Comparison of ENCODE assay signal across 23 cellular contexts in the genomic region with DNA sequence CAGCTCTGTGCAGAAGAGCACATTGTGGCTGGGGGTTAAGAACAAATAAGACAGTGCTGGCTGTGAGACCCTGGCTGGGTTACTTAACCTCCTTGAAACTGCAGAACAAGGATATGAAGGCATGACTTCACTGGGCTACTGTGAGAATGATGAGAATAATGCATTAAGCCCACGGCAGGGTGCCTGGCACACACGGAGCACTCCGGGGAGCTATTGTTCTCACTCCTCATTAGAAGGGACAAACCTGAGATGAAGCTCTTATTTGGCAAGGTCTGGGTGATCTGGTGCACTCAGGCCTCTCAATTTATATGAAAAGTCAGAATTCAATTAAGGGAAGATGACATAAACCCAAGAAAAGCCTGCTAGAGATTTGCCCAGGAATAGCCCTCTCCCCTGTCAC.
DNase-seq lines count a peak whose midpoint lies in the region; ATAC-seq and TF ChIP-seq lines count a peak whose summit lies in the region.
"Had no signal": no experiment of that assay in that cellular context is flagged by ENCODE, and none has a peak within 500 bp of the region (broad histone marks: within the 10 kb centered on the region; RNA-seq: fewer than 3 reads in every experiment).

No MANE protein-coding gene starts in this region.

- peaks cover 21% of the 10 kb centered on the region for H3K36me3 Mint-ChIP-seq in endodermal cell (ENCODE audit: low read depth)
- no peaks in the 10 kb centered on the region for H3K36me3 Mint-ChIP-seq in CD8-positive, alpha-beta T cell
- H3K36me3 Mint-ChIP-seq: CD4-positive, CD25-positive, alpha-beta regulatory T cell; IgD-negative memory B cell had no signal

- H3K4me3 ChIP-seq in endodermal cell (ENCODE audit: low read length): no peak overlapping the region
- H3K4me3 ChIP-seq in CD8-positive, alpha-beta T cell (ENCODE audit: low read depth, low read length): no peak overlapping the region
- H3K4me3 ChIP-seq: GM23248, Peyer's patch had no signal

- ATAC-seq in GM18873 (IDR thresholded peaks at IDR 0.05; ENCODE audit: low FRiP score, unreplicated experiment): no peak
- no peak for ATAC-seq in CD8-positive, alpha-beta T cell
- ATAC-seq: HCT116, SK-N-SH treated with all-trans-retinoic acid at 6 μM for 48 hours had no signal

- H3K27me3 ChIP-seq in endodermal cell (ENCODE audit: control insufficient read depth, insufficient read depth, low read length, poor library complexity, severe bottlenecking): no peaks in the 10 kb centered on the region
- H3K27me3 ChIP-seq in CD8-positive, alpha-beta T cell (ENCODE audit: insufficient read depth, low read length): no peaks in the 10 kb centered on the region
- H3K27me3 ChIP-seq: Peyer's patch had no signal

- DNase-seq in NCI-H748 (lab: John Stamatoyannopoulos, UW; ENCODE audit: unreplicated experiment) (peak; percentile 20), NCI-H748 treated with DMSO at 0.1 percent for 48 hours (lab: John Stamatoyannopoulos, UW) (no peak), endodermal cell (peak; percentile 65), DMS 273 (lab: John Stamatoyannopoulos, UW; ENCODE audit: unreplicated experiment) (no peak), KBM-7 (no peak)
- DNase-seq in CD8-positive, alpha-beta T cell: no peak
- DNase-seq: Caco-2; CD4-positive, CD25-positive, alpha-beta regulatory T cell; GDM1; GM23248; MM.1S; NCI-H1105; NCI-H146; NCI-H2029; NCI-H2171; NCI-H774; Peyer's patch had no signal

- peak; percentile 85 for TF ChIP-seq EP300 in Ishikawa (IDR thresholded peaks at IDR 0.05; ENCODE audit: borderline replicate concordance)

- in situ Hi-C loops in KBM-7 (cut with MboI; ENCODE audit: low pct_unique_long_range_greater_than_20kb, low sequenced_read_pairs): no loop called here

- 53% methylated on average over 3 of the region's 3 CpGs; no CpG with 5 or more reads in 1 of the 2 experiments for WGBS in endodermal cell (ENCODE audit: insufficient coverage in 1 of 2, insufficient read length in 1 of 2), 2 experiments

- TF ChIP-seq CTCF in endodermal cell (conservative IDR thresholded peaks at IDR 0.05): no peak
- TF ChIP-seq CTCF in CD8-positive, alpha-beta T cell (IDR thresholded peaks at IDR 0.05): no peak

- no peak overlapping the region for H3K4me3 Mint-ChIP-seq in endodermal cell
- no peak overlapping the region for H3K4me3 Mint-ChIP-seq in CD8-positive, alpha-beta T cell
- H3K4me3 Mint-ChIP-seq: B cell; CD4-positive, CD25-positive, alpha-beta regulatory T cell; IgD-negative memory B cell had no signal

- POLR2A ChIA-PET in CD8-positive, alpha-beta T cell (lab: Charles Lee): no interaction called here

- peak overlapping the region; percentile 16 for H3K27ac ChIP-seq in endodermal cell (ENCODE audit: low read depth, low read length)
- H3K27ac ChIP-seq in CD8-positive, alpha-beta T cell (ENCODE audit: low read depth, low read length): no peak overlapping the region
- H3K27ac ChIP-seq: GM23248, Peyer's patch had no signal

- TF ChIP-seq RAD21 in Ishikawa (IDR thresholded peaks at IDR 0.05; ENCODE audit: low read depth): peak; percentile 12; the same call in 1 of the 2 replicates

- H3K27me3 Mint-ChIP-seq in endodermal cell (ENCODE audit: insufficient read depth): no peaks in the 10 kb centered on the region
- H3K27me3 Mint-ChIP-seq in CD8-positive, alpha-beta T cell (ENCODE audit: low read depth): peaks cover 3% of the 10 kb centered on the region
- H3K27me3 Mint-ChIP-seq: IgD-negative memory B cell had no signal

- no peak overlapping the region for H3K27ac Mint-ChIP-seq in endodermal cell
- H3K27ac Mint-ChIP-seq in CD8-positive, alpha-beta T cell: no peak overlapping the region
- H3K27ac Mint-ChIP-seq: B cell; CD4-positive, CD25-positive, alpha-beta regulatory T cell; IgD-negative memory B cell had no signal

- peaks cover 20% of the 10 kb centered on the region for H3K9me3 Mint-ChIP-seq in endodermal cell
- H3K9me3 Mint-ChIP-seq in CD8-positive, alpha-beta T cell: no peaks in the 10 kb centered on the region

- intact Hi-C loops in CD8-positive, alpha-beta T cell (cut with DNase I, micrococcal nuclease): no loop called here

- CTCF ChIA-PET in CD8-positive, alpha-beta T cell (lab: Charles Lee): no interaction called here

- H3K4me1 Mint-ChIP-seq in endodermal cell: peaks cover 33% of the 10 kb centered on the region
- peaks cover 10% of the 10 kb centered on the region for H3K4me1 Mint-ChIP-seq in CD8-positive, alpha-beta T cell (ENCODE audit: low read depth)

- H3K9ac ChIP-seq in endodermal cell (ENCODE audit: extremely low read depth, low read length, poor library complexity, severe bottlenecking): no peak overlapping the region
- H3K9ac ChIP-seq: GM23248 had no signal

- H3K9me3 ChIP-seq in endodermal cell (ENCODE audit: control insufficient read depth, low read length): peaks cover 9% of the 10 kb centered on the region
- no peaks in the 10 kb centered on the region for H3K9me3 ChIP-seq in CD8-positive, alpha-beta T cell (ENCODE audit: low read length)
- H3K9me3 ChIP-seq: Peyer's patch had no signal

- peaks cover 11% of the 10 kb centered on the region for H3K4me1 ChIP-seq in endodermal cell (ENCODE audit: control insufficient read depth, insufficient read depth, low read length)
- H3K4me1 ChIP-seq in CD8-positive, alpha-beta T cell (ENCODE audit: insufficient read depth, low read length): peaks cover 11% of the 10 kb centered on the region
- H3K4me1 ChIP-seq: Caco-2, Peyer's patch had no signal

- H3K36me3 ChIP-seq in endodermal cell (ENCODE audit: control insufficient read depth, insufficient read depth, low read length): no peaks in the 10 kb centered on the region
- no peaks in the 10 kb centered on the region for H3K36me3 ChIP-seq in CD8-positive, alpha-beta T cell (ENCODE audit: insufficient read depth, low read length)
- H3K36me3 ChIP-seq: Peyer's patch had no signal

TF ChIP-seq in Ishikawa, 13 proteins besides CTCF, POLR2A, EP300 and RAD21:
- TF ChIP-seq, protein P1, sequence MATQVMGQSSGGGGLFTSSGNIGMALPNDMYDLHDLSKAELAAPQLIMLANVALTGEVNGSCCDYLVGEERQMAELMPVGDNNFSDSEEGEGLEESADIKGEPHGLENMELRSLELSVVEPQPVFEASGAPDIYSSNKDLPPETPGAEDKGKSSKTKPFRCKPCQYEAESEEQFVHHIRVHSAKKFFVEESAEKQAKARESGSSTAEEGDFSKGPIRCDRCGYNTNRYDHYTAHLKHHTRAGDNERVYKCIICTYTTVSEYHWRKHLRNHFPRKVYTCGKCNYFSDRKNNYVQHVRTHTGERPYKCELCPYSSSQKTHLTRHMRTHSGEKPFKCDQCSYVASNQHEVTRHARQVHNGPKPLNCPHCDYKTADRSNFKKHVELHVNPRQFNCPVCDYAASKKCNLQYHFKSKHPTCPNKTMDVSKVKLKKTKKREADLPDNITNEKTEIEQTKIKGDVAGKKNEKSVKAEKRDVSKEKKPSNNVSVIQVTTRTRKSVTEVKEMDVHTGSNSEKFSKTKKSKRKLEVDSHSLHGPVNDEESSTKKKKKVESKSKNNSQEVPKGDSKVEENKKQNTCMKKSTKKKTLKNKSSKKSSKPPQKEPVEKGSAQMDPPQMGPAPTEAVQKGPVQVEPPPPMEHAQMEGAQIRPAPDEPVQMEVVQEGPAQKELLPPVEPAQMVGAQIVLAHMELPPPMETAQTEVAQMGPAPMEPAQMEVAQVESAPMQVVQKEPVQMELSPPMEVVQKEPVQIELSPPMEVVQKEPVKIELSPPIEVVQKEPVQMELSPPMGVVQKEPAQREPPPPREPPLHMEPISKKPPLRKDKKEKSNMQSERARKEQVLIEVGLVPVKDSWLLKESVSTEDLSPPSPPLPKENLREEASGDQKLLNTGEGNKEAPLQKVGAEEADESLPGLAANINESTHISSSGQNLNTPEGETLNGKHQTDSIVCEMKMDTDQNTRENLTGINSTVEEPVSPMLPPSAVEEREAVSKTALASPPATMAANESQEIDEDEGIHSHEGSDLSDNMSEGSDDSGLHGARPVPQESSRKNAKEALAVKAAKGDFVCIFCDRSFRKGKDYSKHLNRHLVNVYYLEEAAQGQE (IDR thresholded peaks at IDR 0.05; ENCODE audit: low read depth): no peak
- TF ChIP-seq ZBTB7A (IDR thresholded peaks at IDR 0.05; ENCODE audit: low read depth): no peak; the same call in 1 of the 2 replicates
- peak; percentile 45; the same call in 1 of the 2 replicates for TF ChIP-seq CEBPB (IDR thresholded peaks at IDR 0.05)
- 0 out of 2 replicates have a peak, but pooled peaks have one; percentile 11 for TF ChIP-seq YY1 (IDR thresholded peaks at IDR 0.05; ENCODE audit: low read depth)
- peak; percentile 91 for TF ChIP-seq TCF12 (IDR thresholded peaks at IDR 0.05; ENCODE audit: low read depth)
- peak; percentile 98 for TF ChIP-seq NFIC (IDR thresholded peaks at IDR 0.05)
- TF ChIP-seq FOXM1 (IDR thresholded peaks at IDR 0.05; ENCODE audit: borderline replicate concordance, low read depth): peak; percentile 69
- TF ChIP-seq, protein P2, sequence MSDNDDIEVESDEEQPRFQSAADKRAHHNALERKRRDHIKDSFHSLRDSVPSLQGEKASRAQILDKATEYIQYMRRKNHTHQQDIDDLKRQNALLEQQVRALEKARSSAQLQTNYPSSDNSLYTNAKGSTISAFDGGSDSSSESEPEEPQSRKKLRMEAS (IDR thresholded peaks at IDR 0.05): peak; percentile 35; the same call in 1 of the 2 replicates
- TF ChIP-seq TEAD4 (IDR thresholded peaks at IDR 0.05): peak; percentile 79
- no peak for TF ChIP-seq TAF1 (IDR thresholded peaks at IDR 0.05; ENCODE audit: low read depth)
- no peak for TF ChIP-seq EGR1 (IDR thresholded peaks at IDR 0.05)
- TF ChIP-seq, protein P3, sequence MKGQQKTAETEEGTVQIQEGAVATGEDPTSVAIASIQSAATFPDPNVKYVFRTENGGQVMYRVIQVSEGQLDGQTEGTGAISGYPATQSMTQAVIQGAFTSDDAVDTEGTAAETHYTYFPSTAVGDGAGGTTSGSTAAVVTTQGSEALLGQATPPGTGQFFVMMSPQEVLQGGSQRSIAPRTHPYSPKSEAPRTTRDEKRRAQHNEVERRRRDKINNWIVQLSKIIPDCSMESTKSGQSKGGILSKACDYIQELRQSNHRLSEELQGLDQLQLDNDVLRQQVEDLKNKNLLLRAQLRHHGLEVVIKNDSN (IDR thresholded peaks at IDR 0.05): no peak
- no peak for TF ChIP-seq CREB1 (IDR thresholded peaks at IDR 0.05; ENCODE audit: low read depth)
TF ChIP-seq in Ishikawa: peak in this region for 7.

Comparison
In these comparisons a context has a peak if more than half of its experiments do, and no peak if none do; other contexts are left out.
1. DNase-seq: peak in NCI-H748 (single experiment) and endodermal cell (single experiment); none in NCI-H748 treated with DMSO at 0.1 percent for 48 hours (single experiment), CD8-positive, alpha-beta T cell (0 of 7), DMS 273 (single experiment) and KBM-7 (single experiment).